In genomic region chr1:185317034-185317885, GRCh38 we compare ENCODE assay signal across 1 cellular context.
TF ChIP-seq lines count a peak whose summit lies in the region.

Gene IVNS1ABP, minus strand, starts transcription at chr1:185317243. Its CDS starts 7,750 bp downstream, at chr1:185309493.

TF ChIP-seq in K562, 482 proteins besides CTCF, POLR2A, EP300 and RAD21 (continued from another document and continues in another):
- no peak for TF ChIP-seq ZMIZ1 (IDR thresholded peaks at IDR 0.05; ENCODE audit: low read depth in 2 of 2, low read length in 2 of 2)
- TF ChIP-seq ZNF561 (CRISPR knock-in tag; conservative IDR thresholded peaks at IDR 0.05), result no peak
- no peak for TF ChIP-seq ZNF780A (CRISPR knock-in tag; IDR thresholded peaks at IDR 0.05)
- TF ChIP-seq FIP1L1 (IDR thresholded peaks at IDR 0.05; ENCODE audit: low read depth, low read length, poor library complexity, severe bottlenecking), result peak; percentile 74
- peak; percentile 87; the same call in 1 of the 2 replicates for TF ChIP-seq EP400 (IDR thresholded peaks at IDR 0.05)
- TF ChIP-seq CREB5 (CRISPR knock-in tag; IDR thresholded peaks at IDR 0.05), result no peak
- no peak for TF ChIP-seq ELK3 (CRISPR knock-in tag; IDR thresholded peaks at IDR 0.05)
- peak; percentile 79 for TF ChIP-seq ARID1B (IDR thresholded peaks at IDR 0.05)
- peak in 1 of 3 experiments; percentile 80; a peak in 2 of 6 replicates for TF ChIP-seq ZBTB11 (CRISPR knock-in tag; IDR thresholded peaks at IDR 0.05)
- TF ChIP-seq TFAM (CRISPR knock-in tag; conservative IDR thresholded peaks at IDR 0.05), result no peak
- no peak for TF ChIP-seq CEBPZ (IDR thresholded peaks at IDR 0.05; ENCODE audit: borderline replicate concordance, low read depth, low read length)
- TF ChIP-seq KLF13 (tag; IDR thresholded peaks at IDR 0.05; ENCODE audit: borderline replicate concordance, low read depth), result peak; percentile 36; the same call in 1 of the 2 replicates
- TF ChIP-seq C11orf30 (IDR thresholded peaks at IDR 0.05; ENCODE audit: low read depth), result no peak
- peak; percentile 42; the same call in 1 of the 2 replicates for TF ChIP-seq BCOR (IDR thresholded peaks at IDR 0.05)
- TF ChIP-seq FOXA3 (CRISPR knock-in tag; conservative IDR thresholded peaks at IDR 0.05 in 1 of 2, IDR thresholded peaks at IDR 0.05 in 1 of 2), result no peak
- TF ChIP-seq ZNF23 (CRISPR knock-in tag; IDR thresholded peaks at IDR 0.05), result no peak
- no peak for TF ChIP-seq RBM39 (optimal IDR thresholded peaks at IDR 0.05; ENCODE audit: low read depth, low read length)
- TF ChIP-seq ARID2 (IDR thresholded peaks at IDR 0.05), result peak; percentile 43; the same call in 1 of the 2 replicates
- TF ChIP-seq ZNF518B (CRISPR knock-in tag; IDR thresholded peaks at IDR 0.05), result no peak
- TF ChIP-seq GABPB1 (CRISPR knock-in tag; IDR thresholded peaks at IDR 0.05), result no peak; the same call in 1 of the 2 replicates
- TF ChIP-seq ETV1 (tag; conservative IDR thresholded peaks at IDR 0.05; ENCODE audit: low read depth), result peak; percentile 37; the same call in 1 of the 2 replicates
- TF ChIP-seq MCM7 (IDR thresholded peaks at IDR 0.05), result no peak
- no peak for TF ChIP-seq ZC3H8 (IDR thresholded peaks at IDR 0.05)
- TF ChIP-seq REST (CRISPR knock-in tag; IDR thresholded peaks at IDR 0.05; ENCODE audit: low read depth), result peak; percentile 60; the same call in 1 of the 2 replicates
- TF ChIP-seq ZNF274 (IDR thresholded peaks at IDR 0.05; ENCODE audit: borderline replicate concordance, low read depth, low read length), result no peak
- no peak for TF ChIP-seq RBM34 (IDR thresholded peaks at IDR 0.05; ENCODE audit: borderline replicate concordance, insufficient read depth, low read length)
- 0 out of 2 replicates have a peak, but pooled peaks have one; percentile 57 for TF ChIP-seq TCF7 (IDR thresholded peaks at IDR 0.05; ENCODE audit: borderline replicate concordance)
- no peak for TF ChIP-seq SREBF1 (IDR thresholded peaks at IDR 0.05; ENCODE audit: borderline replicate concordance, low read depth, low read length)
- TF ChIP-seq CBX3 (IDR thresholded peaks at IDR 0.05; ENCODE audit: borderline replicate concordance in 1 of 2, low read length in 2 of 2), result no peak; a peak in 1 of 3 replicates
- no peak for TF ChIP-seq ZNF282 (CRISPR knock-in tag; IDR thresholded peaks at IDR 0.05)
- peak in 1 of 2 experiments; percentile 87; a peak in 2 of 4 replicates for TF ChIP-seq HDAC1 (IDR thresholded peaks at IDR 0.05)
- TF ChIP-seq GTF3C2 (IDR thresholded peaks at IDR 0.05; ENCODE audit: borderline replicate concordance, extremely low read depth, insufficient read length), result no peak
- TF ChIP-seq TCFL5 (CRISPR knock-in tag; conservative IDR thresholded peaks at IDR 0.05), result no peak
- 0 out of 2 replicates have a peak, but pooled peaks have one; percentile 5 for TF ChIP-seq SRSF3 (IDR thresholded peaks at IDR 0.05; ENCODE audit: insufficient read depth, low read length)
